ENCODE assay signal across 1 cellular context in genomic region chr2:134917958-134918517, GRCh38.
TF ChIP-seq lines count a peak whose summit lies in the region.

No MANE protein-coding gene starts in this region.

TF ChIP-seq in K562, 482 proteins besides CTCF, POLR2A, EP300 and RAD21 (continued from another document and continues in another):
- TF ChIP-seq ZNF592 (IDR thresholded peaks at IDR 0.05) (no peak), MITF (IDR thresholded peaks at IDR 0.05) (0 out of 2 replicates have a peak, but pooled peaks have one; percentile 18), XRCC4 (IDR thresholded peaks at IDR 0.05; ENCODE audit: extremely low read depth, insufficient read depth, insufficient read length) (no peak), PKNOX1 (IDR thresholded peaks at IDR 0.05) (no peak), SIRT6 (IDR thresholded peaks at IDR 0.05; ENCODE audit: low read depth, low read length) (no peak), SMAD1 (IDR thresholded peaks at IDR 0.05; ENCODE audit: low read depth, low read length, partially characterized antibody) (peak; percentile 44), NFE2 (IDR thresholded peaks at IDR 0.05; ENCODE audit: low read depth) (no peak), FOXA1 (IDR thresholded peaks at IDR 0.05; ENCODE audit: borderline replicate concordance) (no peak), MEF2A (IDR thresholded peaks at IDR 0.05; ENCODE audit: control insufficient read depth, low read depth, low read length) (no peak), GTF2A2 (tag; IDR thresholded peaks at IDR 0.05) (no peak), TCFL5 (CRISPR knock-in tag; conservative IDR thresholded peaks at IDR 0.05) (no peak), BACH1 (tag; IDR thresholded peaks at IDR 0.05) (no peak), ZNF354B (CRISPR knock-in tag; IDR thresholded peaks at IDR 0.05) (no peak), MXI1 (IDR thresholded peaks at IDR 0.05; ENCODE audit: low read depth, low read length) (peak; percentile 44; the same call in 1 of the 2 replicates), MTF1 (CRISPR knock-in tag; IDR thresholded peaks at IDR 0.05; ENCODE audit: borderline replicate concordance) (no peak), RBM25 (IDR thresholded peaks at IDR 0.05; ENCODE audit: low read depth, low read length, severe bottlenecking) (no peak), ZNF3 (CRISPR knock-in tag; IDR thresholded peaks at IDR 0.05) (no peak), SMAD2 (IDR thresholded peaks at IDR 0.05; ENCODE audit: low read depth, low read length) (no peak), ZNF778 (CRISPR knock-in tag; IDR thresholded peaks at IDR 0.05) (no peak), TAF15 (IDR thresholded peaks at IDR 0.05; ENCODE audit: low read depth, low read length) (no peak), MCM5 (IDR thresholded peaks at IDR 0.05; ENCODE audit: low read depth) (no peak), MCM3 (IDR thresholded peaks at IDR 0.05) (no peak), ZNF384 (IDR thresholded peaks at IDR 0.05; ENCODE audit: low read depth, low read length) (no peak), UBTF (IDR thresholded peaks at IDR 0.05; ENCODE audit: borderline replicate concordance in 1 of 2, low read depth in 2 of 2, low read length in 2 of 2) (peak in 1 of 2 experiments; percentile 81; a peak in 2 of 4 replicates), ZFP36 (IDR thresholded peaks at IDR 0.05; ENCODE audit: low read depth, low read length, partially characterized antibody) (no peak), ZNF766 (CRISPR knock-in tag; conservative IDR thresholded peaks at IDR 0.05) (peak; percentile 82; the same call in 1 of the 2 replicates), ZNF146 (CRISPR knock-in tag; IDR thresholded peaks at IDR 0.05; ENCODE audit: unreplicated experiment) (no peak), ZNF197 (CRISPR knock-in tag; IDR thresholded peaks at IDR 0.05; ENCODE audit: low read depth) (0 out of 2 replicates have a peak, but pooled peaks have one; percentile 24), ZNF655 (CRISPR knock-in tag; IDR thresholded peaks at IDR 0.05) (no peak), SMARCE1 (IDR thresholded peaks at IDR 0.05) (no peak), KLF1 (tag; IDR thresholded peaks at IDR 0.05) (0 out of 2 replicates have a peak, but pooled peaks have one; percentile 14), TEAD4 (IDR thresholded peaks at IDR 0.05; ENCODE audit: low read length) (peak; percentile 41), TEAD4 (CRISPR knock-in tag; IDR thresholded peaks at IDR 0.05; ENCODE audit: borderline replicate concordance) (no peak), CTCFL (IDR thresholded peaks at IDR 0.05; ENCODE audit: borderline replicate concordance, insufficient read depth, low read depth, low read length, poor library complexity, severe bottlenecking) (peak; percentile 98), ZNF57 (CRISPR knock-in tag; IDR thresholded peaks at IDR 0.05) (no peak), ZFP30 (CRISPR knock-in tag; IDR thresholded peaks at IDR 0.05; ENCODE audit: borderline replicate concordance) (no peak), ZNF644 (tag; IDR thresholded peaks at IDR 0.05; ENCODE audit: low read depth) (0 out of 2 replicates have a peak, but pooled peaks have one; percentile 24), PHB (CRISPR knock-in tag; IDR thresholded peaks at IDR 0.05) (no peak), ESRRB (CRISPR knock-in tag; IDR thresholded peaks at IDR 0.05; ENCODE audit: borderline replicate concordance) (no peak), OTX1 (CRISPR knock-in tag; IDR thresholded peaks at IDR 0.05) (no peak), GTF2E2 (tag; IDR thresholded peaks at IDR 0.05) (no peak; the same call in 1 of the 2 replicates), TCF7 (IDR thresholded peaks at IDR 0.05; ENCODE audit: borderline replicate concordance) (no peak), KHSRP (IDR thresholded peaks at IDR 0.05) (no peak), PHF8 (IDR thresholded peaks at IDR 0.05; ENCODE audit: borderline replicate concordance, low read length) (peak; percentile 65), NFATC3 (IDR thresholded peaks at IDR 0.05) (no peak), ZNF408 (CRISPR knock-in tag; IDR thresholded peaks at IDR 0.05; ENCODE audit: low read depth) (no peak)
- TF ChIP-seq, protein P1, sequence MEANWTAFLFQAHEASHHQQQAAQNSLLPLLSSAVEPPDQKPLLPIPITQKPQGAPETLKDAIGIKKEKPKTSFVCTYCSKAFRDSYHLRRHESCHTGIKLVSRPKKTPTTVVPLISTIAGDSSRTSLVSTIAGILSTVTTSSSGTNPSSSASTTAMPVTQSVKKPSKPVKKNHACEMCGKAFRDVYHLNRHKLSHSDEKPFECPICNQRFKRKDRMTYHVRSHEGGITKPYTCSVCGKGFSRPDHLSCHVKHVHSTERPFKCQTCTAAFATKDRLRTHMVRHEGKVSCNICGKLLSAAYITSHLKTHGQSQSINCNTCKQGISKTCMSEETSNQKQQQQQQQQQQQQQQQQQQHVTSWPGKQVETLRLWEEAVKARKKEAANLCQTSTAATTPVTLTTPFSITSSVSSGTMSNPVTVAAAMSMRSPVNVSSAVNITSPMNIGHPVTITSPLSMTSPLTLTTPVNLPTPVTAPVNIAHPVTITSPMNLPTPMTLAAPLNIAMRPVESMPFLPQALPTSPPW (CRISPR knock-in tag; IDR thresholded peaks at IDR 0.05), result no peak
- TF ChIP-seq, protein P2, sequence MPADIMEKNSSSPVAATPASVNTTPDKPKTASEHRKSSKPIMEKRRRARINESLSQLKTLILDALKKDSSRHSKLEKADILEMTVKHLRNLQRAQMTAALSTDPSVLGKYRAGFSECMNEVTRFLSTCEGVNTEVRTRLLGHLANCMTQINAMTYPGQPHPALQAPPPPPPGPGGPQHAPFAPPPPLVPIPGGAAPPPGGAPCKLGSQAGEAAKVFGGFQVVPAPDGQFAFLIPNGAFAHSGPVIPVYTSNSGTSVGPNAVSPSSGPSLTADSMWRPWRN (IDR thresholded peaks at IDR 0.05; ENCODE audit: low read depth), result no peak
- TF ChIP-seq, protein P3, sequence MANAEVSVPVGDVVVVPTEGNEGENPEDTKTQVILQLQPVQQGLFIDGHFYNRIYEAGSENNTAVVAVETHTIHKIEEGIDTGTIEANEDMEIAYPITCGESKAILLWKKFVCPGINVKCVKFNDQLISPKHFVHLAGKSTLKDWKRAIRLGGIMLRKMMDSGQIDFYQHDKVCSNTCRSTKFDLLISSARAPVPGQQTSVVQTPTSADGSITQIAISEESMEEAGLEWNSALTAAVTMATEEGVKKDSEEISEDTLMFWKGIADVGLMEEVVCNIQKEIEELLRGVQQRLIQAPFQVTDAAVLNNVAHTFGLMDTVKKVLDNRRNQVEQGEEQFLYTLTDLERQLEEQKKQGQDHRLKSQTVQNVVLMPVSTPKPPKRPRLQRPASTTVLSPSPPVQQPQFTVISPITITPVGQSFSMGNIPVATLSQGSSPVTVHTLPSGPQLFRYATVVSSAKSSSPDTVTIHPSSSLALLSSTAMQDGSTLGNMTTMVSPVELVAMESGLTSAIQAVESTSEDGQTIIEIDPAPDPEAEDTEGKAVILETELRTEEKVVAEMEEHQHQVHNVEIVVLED (CRISPR knock-in tag; IDR thresholded peaks at IDR 0.05), result peak; percentile 19; the same call in 1 of the 2 replicates
- TF ChIP-seq, protein P4, sequence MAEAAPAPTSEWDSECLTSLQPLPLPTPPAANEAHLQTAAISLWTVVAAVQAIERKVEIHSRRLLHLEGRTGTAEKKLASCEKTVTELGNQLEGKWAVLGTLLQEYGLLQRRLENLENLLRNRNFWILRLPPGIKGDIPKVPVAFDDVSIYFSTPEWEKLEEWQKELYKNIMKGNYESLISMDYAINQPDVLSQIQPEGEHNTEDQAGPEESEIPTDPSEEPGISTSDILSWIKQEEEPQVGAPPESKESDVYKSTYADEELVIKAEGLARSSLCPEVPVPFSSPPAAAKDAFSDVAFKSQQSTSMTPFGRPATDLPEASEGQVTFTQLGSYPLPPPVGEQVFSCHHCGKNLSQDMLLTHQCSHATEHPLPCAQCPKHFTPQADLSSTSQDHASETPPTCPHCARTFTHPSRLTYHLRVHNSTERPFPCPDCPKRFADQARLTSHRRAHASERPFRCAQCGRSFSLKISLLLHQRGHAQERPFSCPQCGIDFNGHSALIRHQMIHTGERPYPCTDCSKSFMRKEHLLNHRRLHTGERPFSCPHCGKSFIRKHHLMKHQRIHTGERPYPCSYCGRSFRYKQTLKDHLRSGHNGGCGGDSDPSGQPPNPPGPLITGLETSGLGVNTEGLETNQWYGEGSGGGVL (CRISPR knock-in tag; IDR thresholded peaks at IDR 0.05), result no peak
